ENCODE assay signal across 23 cellular contexts in the genomic region with DNA sequence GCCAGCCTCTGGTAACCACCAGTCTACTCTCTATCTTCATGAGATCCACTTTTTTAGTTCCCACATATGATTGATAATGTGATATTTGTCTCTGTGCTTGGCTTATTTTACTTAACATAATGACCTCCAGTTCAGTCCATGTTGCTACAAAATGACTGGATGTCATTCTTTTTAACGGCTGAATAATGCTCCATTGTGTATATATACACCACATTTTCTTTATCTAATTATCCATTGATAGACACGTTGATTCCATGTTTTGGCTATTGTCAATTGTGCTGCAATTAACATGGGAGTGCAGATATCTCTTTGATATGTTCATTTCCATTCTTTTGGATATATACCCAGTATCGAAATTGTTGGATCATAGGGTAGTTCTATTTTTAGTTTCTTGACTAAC.
"Had no signal": no experiment of that assay in that cellular context is flagged by ENCODE, and none has a peak within 500 bp of the region (broad histone marks: within the 10 kb centered on the region; RNA-seq: fewer than 3 reads in every experiment).

No MANE protein-coding gene starts in this region.

- FAIRE-seq: endothelial cell of umbilical vein, frontal cortex had no signal

- H3K4me3 Mint-ChIP-seq: endodermal cell; naive thymus-derived CD4-positive, alpha-beta T cell; nephron progenitor cell; type B pancreatic cell had no signal

- H3K4me1 Mint-ChIP-seq: endodermal cell, nephron progenitor cell had no signal

- H3K4me3 ChIP-seq: colonic mucosa, heart left ventricle, psoas muscle, spleen, suprapubic skin, thyroid gland, uterus had no signal

- H3K36me3 ChIP-seq: colonic mucosa, thyroid gland, uterus had no signal

- H3K27me3 ChIP-seq: colonic mucosa, heart left ventricle, neutrophil, spleen, suprapubic skin, thyroid gland, uterus had no signal

- H3K27ac Mint-ChIP-seq: endodermal cell; naive thymus-derived CD4-positive, alpha-beta T cell; nephron progenitor cell; type B pancreatic cell had no signal

- H3K4me1 ChIP-seq: colonic mucosa, psoas muscle, suprapubic skin, uterus had no signal

- DNase-seq: colonic mucosa; effector CD4-positive, alpha-beta T cell; endodermal cell; erythroblast; heart left ventricle; left colon; left ventricle myocardium superior; mesendoderm; naive thymus-derived CD4-positive, alpha-beta T cell; nephron progenitor cell; psoas muscle; retina; spleen; stimulated activated CD4-positive, alpha-beta T cell treated with anti-CD3 and anti-CD28 coated beads, Interleukin-2, amount 100 ng/mL, for 24 hours; stimulated activated naive CD8-positive, alpha-beta T cell treated with anti-CD3 and anti-CD28 coated beads, Interleukin-15, Interleukin-2, amounts not matched to agents 100 U/mL and 50 U/mL, for 24 hours; thyroid gland; uterus had no signal

- H3K27ac ChIP-seq: colonic mucosa, neutrophil, psoas muscle, suprapubic skin, thyroid gland, uterus had no signal

- H3K9me3 ChIP-seq: colonic mucosa, heart left ventricle, neutrophil, psoas muscle, spleen, suprapubic skin, thyroid gland, uterus had no signal

- H3K9me3 Mint-ChIP-seq: endodermal cell; naive thymus-derived CD4-positive, alpha-beta T cell; nephron progenitor cell; type B pancreatic cell had no signal

- ATAC-seq: heart left ventricle; left ventricle myocardium superior; naive thymus-derived CD4-positive, alpha-beta T cell; psoas muscle; sciatic nerve; stimulated activated naive CD8-positive, alpha-beta T cell treated with anti-CD3 and anti-CD28 coated beads, Interleukin-15, Interleukin-2, amounts not matched to agents 100 U/mL and 50 U/mL, for 24 hours had no signal
